Comparison of ENCODE assay signal across 10 cellular contexts in the genomic region with DNA sequence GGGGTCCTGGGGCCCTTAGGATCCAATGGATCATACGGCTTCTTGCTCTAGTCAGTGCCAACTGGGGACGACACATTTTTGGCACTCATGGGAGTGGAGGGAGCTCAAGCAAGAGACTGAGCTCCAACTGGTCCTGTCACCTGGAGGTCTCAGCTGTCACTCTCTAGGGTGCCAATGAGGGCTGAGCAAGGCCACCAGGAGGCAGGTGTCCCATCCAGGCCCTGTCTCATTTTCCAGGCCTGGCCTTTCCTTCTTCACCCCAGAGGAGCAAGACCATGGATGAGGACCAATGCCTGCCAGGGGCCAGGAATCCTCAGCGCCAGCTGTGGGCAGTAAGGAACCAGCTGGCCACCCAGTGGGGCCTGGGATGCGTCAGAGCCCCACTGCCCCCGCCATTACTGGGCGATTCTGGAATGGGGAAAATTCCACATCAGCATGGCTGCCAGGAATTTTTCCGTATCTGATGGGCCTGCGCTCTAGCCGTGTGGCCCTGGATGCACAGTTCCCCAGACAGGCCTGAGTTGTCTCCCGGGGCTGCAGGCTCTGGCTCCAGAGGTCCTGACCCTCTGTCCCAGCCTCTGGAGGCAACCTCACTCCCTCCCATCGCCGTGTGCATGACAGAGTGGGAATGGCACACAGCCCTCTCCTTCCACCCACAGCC. TPM values are rescaled to one million over a fixed set of nuclear protein-coding genes. Genes with fewer than 3 reads are reported as not detected.
DNase-seq lines count a peak whose midpoint lies in the region; ATAC-seq and TF ChIP-seq lines count a peak whose summit lies in the region.
"Had no signal": no experiment of that assay in that cellular context is flagged by ENCODE, and none has a peak within 500 bp of the region (broad histone marks: within the 10 kb centered on the region; RNA-seq: fewer than 3 reads in every experiment).

No MANE protein-coding gene starts in this region.

- no peak for TF ChIP-seq EP300 in sigmoid colon (IDR thresholded peaks at IDR 0.05)

- WGBS in sigmoid colon, 2 donors: 72 to 75% methylated on average over 12 of the region's 12 CpGs

- TF ChIP-seq POLR2A in sigmoid colon (IDR thresholded peaks at IDR 0.05): no peak

- DNase-seq in GM04504 (ENCODE audit: low read depth) (peak; percentile 12), anterior cingulate cortex (lab: John Stamatoyannopoulos, UW) (peak in 35 of 58 donors; percentile 13 to 82 (median 61)), sigmoid colon (no peak), HAP-1 (ENCODE audit: low spot score in 2 of 2) (no peak)
- DNase-seq in stimulated activated CD8-positive, alpha-beta memory T cell treated with anti-CD3 and anti-CD28 coated beads, Interleukin-4, amount 100 ng/mL, for 48 hours: no peak

- H3K36me3 ChIP-seq in sigmoid colon: peaks cover 42 to 49% (median 45%) of the 10 kb centered on the region in 4 donors
- peaks cover 45% of the 10 kb centered on the region for H3K36me3 ChIP-seq in HAP-1 (replicated peaks)

- H3K9me3 ChIP-seq in sigmoid colon: no peaks in the 10 kb centered on the region
- H3K9me3 ChIP-seq in HAP-1: no peaks in the 10 kb centered on the region

- peak overlapping the region; percentile 32 to 61 (median 48) for H3K27ac ChIP-seq in sigmoid colon

- H3K27me3 ChIP-seq in sigmoid colon: no peaks in the 10 kb centered on the region
- peaks cover 4% of the 10 kb centered on the region; the same call in 1 of the 2 replicates for H3K27me3 ChIP-seq in HAP-1 (ENCODE audit: low read depth)

- ATAC-seq in GM21447 (IDR thresholded peaks at IDR 0.05; ENCODE audit: unreplicated experiment): no peak
- no peak for ATAC-seq in GM21576 (IDR thresholded peaks at IDR 0.05; ENCODE audit: unreplicated experiment)

- H3K4me1 ChIP-seq in sigmoid colon (peaks cover 0 to 18% (median 14%) of the 10 kb centered on the region in 4 donors), HAP-1 (no peaks in the 10 kb centered on the region)

- peak overlapping the region; percentile 27 for H3K4me3 ChIP-seq in iPS-11a (ENCODE audit: low read depth, low read length)
- peak overlapping the region in 2 of 4 donors; percentile 28 to 29 for H3K4me3 ChIP-seq in sigmoid colon
- H3K4me3 ChIP-seq in HAP-1: no peak overlapping the region

- TF ChIP-seq CTCF in sigmoid colon (IDR thresholded peaks at IDR 0.05): no peak

- in situ Hi-C loops in HAP-1 (cut with MboI; ENCODE audit: low sequenced_read_pairs): no loop called here

- intact Hi-C loops in sigmoid colon (cut with DNase I): no loop called here

RNA-seq across cellular contexts. Expression of gene GAL3ST1, which starts 0.7 kb away (rescaled TPM):
- total RNA-seq in sigmoid colon: 1 to 10 TPM in 2 of 4 donors, under 1 TPM in 2; 0.68 to 2.8 (median 1.5) TPM
- polyA plus RNA-seq in sigmoid colon: 10 to 100 TPM in 1 of 3 donors, 1 to 10 TPM in 2; 3.6 to 10.2 (median 5.8) TPM
- total RNA-seq: activated CD8-positive, alpha-beta memory T cell treated with anti-CD3 and anti-CD28 coated beads for 36 hours had no signal

RNA-seq across cellular contexts. Expression of gene PES1, which starts 16.6 kb away (rescaled TPM):
- 10 to 100 TPM; 33.2 to 48.1 (median 43.1) TPM for total RNA-seq in sigmoid colon
- 10 to 100 TPM; 25.0 to 64.8 (median 33.0) TPM for polyA plus RNA-seq in sigmoid colon

RNA-seq across cellular contexts. Expression of gene SEC14L6, which starts 28.6 kb away (rescaled TPM):
- total RNA-seq in sigmoid colon: 1 to 10 TPM in 1 of 4 donors, under 1 TPM in 2, not detected in 1; 0.41 to 4.3 (median 0.83) TPM
- under 1 TPM in 1 of 3 donors, not detected in 2; 0.10 TPM for polyA plus RNA-seq in sigmoid colon
- total RNA-seq: activated CD8-positive, alpha-beta memory T cell treated with anti-CD3 and anti-CD28 coated beads for 36 hours; mononuclear cell had no signal

RNA-seq across cellular contexts. Expression of gene TCN2, which starts 31.8 kb away (rescaled TPM):
- 10 to 100 TPM; 23.5 to 45.7 (median 25.5) TPM for total RNA-seq in sigmoid colon
- 10 to 100 TPM in 2 of 3 donors, 1 to 10 TPM in 1; 8.4 to 28.7 (median 17.1) TPM for polyA plus RNA-seq in sigmoid colon

Comparison
In these comparisons a context has a peak if more than half of its experiments do, and no peak if none do; other contexts are left out.
1. DNase-seq: peak in GM04504 (single experiment) and anterior cingulate cortex (35 of 58); none in sigmoid colon (single experiment), stimulated activated CD8-positive, alpha-beta memory T cell treated with anti-CD3 and anti-CD28 coated beads, Interleukin-4, amount 100 ng/mL, for 48 hours (single experiment) and HAP-1 (0 of 2).